Comparison of ENCODE assay signal across 20 cellular contexts in the genomic region with DNA sequence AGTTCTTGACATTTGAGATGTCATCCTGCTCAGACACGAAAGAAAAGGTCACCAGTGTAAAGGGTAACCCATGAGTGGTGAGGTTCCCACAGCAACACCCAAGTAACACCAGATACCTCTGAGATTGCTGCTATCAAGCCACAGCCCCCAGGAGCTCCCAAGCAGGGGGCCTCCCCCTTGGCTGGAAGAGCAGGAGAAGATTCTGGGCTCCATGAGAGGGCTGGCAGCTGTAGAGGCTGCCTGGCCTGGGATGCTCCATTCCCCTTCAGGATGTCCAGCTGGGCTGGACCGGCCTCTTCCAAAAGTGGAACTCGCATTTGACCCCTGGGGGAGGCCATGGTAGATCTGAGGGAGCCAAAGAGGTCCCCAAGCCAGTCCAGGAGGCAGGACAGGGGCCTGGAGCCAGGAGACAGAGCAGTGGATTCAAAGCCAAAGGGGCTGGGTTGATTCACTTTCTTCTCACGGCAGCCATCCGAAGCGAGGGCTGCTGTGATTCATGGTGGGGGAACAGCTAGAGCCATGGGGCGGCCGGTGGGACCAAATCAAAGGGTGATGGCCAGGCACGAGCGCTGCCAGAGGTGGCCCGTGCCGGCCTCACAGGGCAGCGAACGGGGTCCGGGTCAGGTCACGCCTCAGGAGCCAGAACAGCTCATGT.
DNase-seq lines count a peak whose midpoint lies in the region; ATAC-seq and TF ChIP-seq lines count a peak whose summit lies in the region.
"Had no signal": no experiment of that assay in that cellular context is flagged by ENCODE, and none has a peak within 500 bp of the region (broad histone marks: within the 10 kb centered on the region; RNA-seq: fewer than 3 reads in every experiment).

No MANE protein-coding gene starts in this region.

- H3K9me3 ChIP-seq in right cardiac atrium (ENCODE audit: control insufficient read depth, low read length) (no peaks in the 10 kb centered on the region), T-helper 17 cell (ENCODE audit: control insufficient read depth, low read length, poor library complexity, severe bottlenecking) (no peaks in the 10 kb centered on the region), upper lobe of right lung (no peaks in the 10 kb centered on the region)
- H3K9me3 ChIP-seq: esophagus squamous epithelium, neutrophil, tibial nerve had no signal

- H3K4me3 ChIP-seq in right cardiac atrium (ENCODE audit: low read length) (no peak overlapping the region), upper lobe of right lung (no peak overlapping the region)
- H3K4me3 ChIP-seq: esophagus squamous epithelium, GM23338, tibial nerve had no signal

- H3K27ac ChIP-seq in right cardiac atrium (ENCODE audit: low read length), result no peak overlapping the region
- no peak overlapping the region for H3K27ac ChIP-seq in upper lobe of right lung
- H3K27ac ChIP-seq: esophagus squamous epithelium, tibial nerve had no signal

- ATAC-seq in right cardiac atrium (peak; percentile 1 to 25), Right ventricle myocardium superior (ENCODE audit: poor library complexity) (no peak), T-helper 17 cell (no peak), upper lobe of right lung (no peak)

- peak overlapping the region; percentile 14 for H3K27ac Mint-ChIP-seq in T-helper 17 cell
- H3K27ac Mint-ChIP-seq in mesothelial cell of epicardium, result peak overlapping the region; percentile 21
- H3K27ac Mint-ChIP-seq: GM23338 had no signal

- in situ Hi-C loops in GM13976 (cut with MboI; ENCODE audit: low sequenced_read_pairs, unreplicated experiment), result no loop called here

- intact Hi-C loops in right cardiac atrium (cut with DNase I), result no loop called here
- intact Hi-C loops in Right ventricle myocardium superior (cut with DNase I), result no loop called here
- intact Hi-C loops in upper lobe of right lung (cut with DNase I), result no loop called here

- H3K27me3 ChIP-seq in right cardiac atrium (ENCODE audit: control insufficient read depth, insufficient read depth) (no peaks in the 10 kb centered on the region), upper lobe of right lung (no peaks in the 10 kb centered on the region)
- H3K27me3 ChIP-seq: neutrophil, tibial nerve had no signal

- DNase-seq in right cardiac atrium, result peak; percentile 59 to 77 (median 74)
- no peak for DNase-seq in Right ventricle myocardium superior
- no peak for DNase-seq in T-helper 17 cell
- DNase-seq in mesothelial cell of epicardium (ENCODE audit: low spot score in 2 of 2, unreplicated experiment in 2 of 2), result no peak
- peak; percentile 57 for DNase-seq in upper lobe of right lung
- DNase-seq in GM13976 (ENCODE audit: low spot score), result no peak
- no peak for DNase-seq in NCI-H510A (lab: John Stamatoyannopoulos, UW)
- DNase-seq in stimulated activated CD4-positive, alpha-beta T cell treated with anti-CD3 and anti-CD28 coated beads, Interleukin-2, amount 100 ng/mL, for 48 hours, result no peak
- DNase-seq: activated effector memory CD4-positive, alpha-beta T cell treated with anti-CD3 and anti-CD28 coated beads, Interleukin-2, amount 50 U/mL, for 16 hours; anterior cingulate cortex; effector CD8-positive, alpha-beta T cell; esophagus squamous epithelium; NCI-H2029; NCI-H446; SW 1271 had no signal

- H3K4me3 Mint-ChIP-seq in T-helper 17 cell, result no peak overlapping the region
- H3K4me3 Mint-ChIP-seq in mesothelial cell of epicardium, result no peak overlapping the region
- H3K4me3 Mint-ChIP-seq: activated CD4-positive, alpha-beta memory T cell treated with anti-CD3 and anti-CD28 coated beads for 36 hours; central memory CD8-positive, alpha-beta T cell; GM23338 had no signal

- TF ChIP-seq CTCF in mesothelial cell of epicardium (IDR thresholded peaks at IDR 0.05; ENCODE audit: unreplicated experiment) (no peak), upper lobe of right lung (IDR thresholded peaks at IDR 0.05) (no peak), GM13976 (IDR thresholded peaks at IDR 0.05; ENCODE audit: borderline replicate concordance, control extremely low read depth, extremely low read depth, insufficient read depth, missing control alignments) (no peak)

- 71% methylated on average over 16 of the region's 16 CpGs for WGBS in right cardiac atrium

- H3K36me3 Mint-ChIP-seq in T-helper 17 cell (ENCODE audit: low read depth) (peaks cover 2% of the 10 kb centered on the region), mesothelial cell of epicardium (no peaks in the 10 kb centered on the region)
- H3K36me3 Mint-ChIP-seq: activated CD4-positive, alpha-beta memory T cell treated with anti-CD3 and anti-CD28 coated beads for 36 hours had no signal

- no peaks in the 10 kb centered on the region for H3K9me3 Mint-ChIP-seq in mesothelial cell of epicardium
- H3K9me3 Mint-ChIP-seq: activated CD4-positive, alpha-beta memory T cell treated with anti-CD3 and anti-CD28 coated beads for 36 hours; central memory CD8-positive, alpha-beta T cell; GM23338 had no signal

- peaks cover 3% of the 10 kb centered on the region for H3K4me1 ChIP-seq in right cardiac atrium (ENCODE audit: control insufficient read depth, insufficient read depth, low read length)
- peaks cover 12% of the 10 kb centered on the region for H3K4me1 ChIP-seq in upper lobe of right lung

- H3K36me3 ChIP-seq in upper lobe of right lung, result no peaks in the 10 kb centered on the region
- H3K36me3 ChIP-seq: esophagus squamous epithelium, neutrophil, tibial nerve had no signal

- H3K27me3 Mint-ChIP-seq in T-helper 17 cell (peaks cover 24% of the 10 kb centered on the region), mesothelial cell of epicardium (ENCODE audit: low read depth) (no peaks in the 10 kb centered on the region)
- H3K27me3 Mint-ChIP-seq: central memory CD8-positive, alpha-beta T cell had no signal

- peaks cover 16% of the 10 kb centered on the region for H3K4me1 Mint-ChIP-seq in T-helper 17 cell
- peaks cover 51% of the 10 kb centered on the region for H3K4me1 Mint-ChIP-seq in mesothelial cell of epicardium

Comparison
In these comparisons a context has a peak if more than half of its experiments do, and no peak if none do; other contexts are left out.
1. ATAC-seq: peak in right cardiac atrium (2 of 2); none in Right ventricle myocardium superior (single experiment), T-helper 17 cell (single experiment) and upper lobe of right lung (single experiment).
2. DNase-seq: peak in right cardiac atrium (3 of 3) and upper lobe of right lung (single experiment); none in Right ventricle myocardium superior (single experiment), T-helper 17 cell (0 of 3), mesothelial cell of epicardium (0 of 2), GM13976 (single experiment), NCI-H510A (single experiment) and stimulated activated CD4-positive, alpha-beta T cell treated with anti-CD3 and anti-CD28 coated beads, Interleukin-2, amount 100 ng/mL, for 48 hours (0 of 2).